Comparison of ENCODE assay signal across 13 cellular contexts in the genomic region with DNA sequence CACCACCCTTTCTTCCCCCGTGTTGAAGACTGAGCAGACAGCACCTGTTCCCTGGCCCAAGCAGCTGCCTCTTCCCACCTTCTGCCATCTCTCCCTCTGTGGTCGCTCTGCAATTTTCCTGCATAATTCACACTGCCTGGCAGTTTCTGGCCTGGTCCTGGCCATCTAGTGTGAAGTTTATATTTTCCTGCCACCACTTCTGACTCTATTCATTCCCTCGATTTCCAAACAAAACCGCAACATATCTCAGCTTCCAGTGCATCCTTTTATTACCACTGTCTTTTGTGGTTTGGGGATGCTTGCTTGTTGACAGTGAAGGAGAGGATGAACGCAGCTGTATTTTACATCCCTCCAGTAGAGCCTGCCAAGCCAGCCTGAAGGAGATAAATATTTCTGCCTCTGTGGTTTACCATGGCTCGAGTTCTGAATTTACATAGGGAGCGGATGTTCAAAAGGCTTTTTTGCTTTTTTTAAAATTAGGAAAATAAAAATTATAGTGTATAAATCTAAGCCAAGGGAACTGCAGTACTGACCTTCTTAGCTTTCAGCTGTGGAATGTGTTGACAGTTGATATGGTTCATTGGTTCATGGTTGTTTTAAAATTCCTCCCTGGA.
DNase-seq lines count a peak whose midpoint lies in the region; ATAC-seq, FAIRE-seq and TF ChIP-seq lines count a peak whose summit lies in the region.
"Had no signal": no experiment of that assay in that cellular context is flagged by ENCODE, and none has a peak within 500 bp of the region (broad histone marks: within the 10 kb centered on the region; RNA-seq: fewer than 3 reads in every experiment).

No MANE protein-coding gene starts in this region.

- H3K4me1 ChIP-seq in pancreas: no peaks in the 10 kb centered on the region
- no peaks in the 10 kb centered on the region for H3K4me1 ChIP-seq in CD8-positive, alpha-beta memory T cell (ENCODE audit: insufficient read depth, low read length)
- no peaks in the 10 kb centered on the region for H3K4me1 ChIP-seq in Peyer's patch

- 52 to 55% methylated on average over 7 of the region's 7 CpGs for WGBS in pancreas, 2 donors

- no peak overlapping the region for H3K4me3 Mint-ChIP-seq in CD8-positive, alpha-beta memory T cell
- H3K4me3 Mint-ChIP-seq: activated naive CD4-positive, alpha-beta T cell treated with anti-CD3 and anti-CD28 coated beads, Interleukin-2, amount 10 ng/mL, durations not matched to agents 7 days and 5 days had no signal

- FAIRE-seq in pancreas (lab: Jason Lieb, UNC) (no peak), frontal cortex (lab: Jason Lieb, UNC) (no peak)

- TF ChIP-seq CTCF in AG04450 (IDR thresholded peaks at IDR 0.05; ENCODE audit: low read depth, low read length): no peak
- no peak for TF ChIP-seq CTCF in fibroblast of pulmonary artery (IDR thresholded peaks at IDR 0.05; ENCODE audit: low read length, missing control alignments)
- TF ChIP-seq CTCF in pancreas (IDR thresholded peaks at IDR 0.05): no peak
- TF ChIP-seq CTCF in Peyer's patch (IDR thresholded peaks at IDR 0.05): no peak

- H3K27me3 Mint-ChIP-seq in CD8-positive, alpha-beta memory T cell: peaks cover 0 to 3% of the 10 kb centered on the region in 2 donors
- H3K27me3 Mint-ChIP-seq: activated naive CD4-positive, alpha-beta T cell treated with anti-CD3 and anti-CD28 coated beads, Interleukin-2, amount 10 ng/mL, durations not matched to agents 7 days and 5 days had no signal

- no peak overlapping the region for H3K4me3 ChIP-seq in AG04450 (ENCODE audit: low read depth, low read length)
- no peak overlapping the region for H3K4me3 ChIP-seq in fibroblast of pulmonary artery (replicated peaks; ENCODE audit: low read depth, low read length)
- no peak overlapping the region for H3K4me3 ChIP-seq in pancreas
- no peak overlapping the region for H3K4me3 ChIP-seq in CD8-positive, alpha-beta memory T cell (ENCODE audit: low read length)
- no peak overlapping the region for H3K4me3 ChIP-seq in Peyer's patch
- H3K4me3 ChIP-seq: upper lobe of left lung had no signal

- no peaks in the 10 kb centered on the region for H3K9me3 ChIP-seq in AG04450 (ENCODE audit: control insufficient read depth, insufficient read depth, low read length)
- no peaks in the 10 kb centered on the region for H3K9me3 ChIP-seq in pancreas
- H3K9me3 ChIP-seq in CD8-positive, alpha-beta memory T cell (ENCODE audit: low read length): no peaks in the 10 kb centered on the region
- no peaks in the 10 kb centered on the region for H3K9me3 ChIP-seq in Peyer's patch

- H3K27ac Mint-ChIP-seq in CD8-positive, alpha-beta memory T cell: no peak overlapping the region
- H3K27ac Mint-ChIP-seq: activated naive CD4-positive, alpha-beta T cell treated with anti-CD3 and anti-CD28 coated beads, Interleukin-2, amount 10 ng/mL, durations not matched to agents 7 days and 5 days had no signal

- intact Hi-C loops in pancreas (cut with DNase I): no loop called here

- no peaks in the 10 kb centered on the region for H3K36me3 ChIP-seq in pancreas
- no peaks in the 10 kb centered on the region for H3K36me3 ChIP-seq in CD8-positive, alpha-beta memory T cell (ENCODE audit: insufficient read depth, low read length)
- no peaks in the 10 kb centered on the region for H3K36me3 ChIP-seq in Peyer's patch
- H3K36me3 ChIP-seq: upper lobe of left lung had no signal

- POLR2A ChIA-PET in AG04450 (lab: Yijun Ruan, JAX): interaction anchor here (1.8 kb wide), 1 partner anchor 57 kb away, joined by 10 read pairs; no protein-coding TSS in a partner anchor
- POLR2A ChIA-PET in CD8-positive, alpha-beta memory T cell (lab: Charles Lee): no interaction called here

- DNase-seq in AG04450 (ENCODE audit: low read depth, low spot score): peak; percentile 71
- peak; percentile 43 for DNase-seq in NCI-H526 treated with DMSO at 0.1 percent for 48 hours (lab: John Stamatoyannopoulos, UW)
- peak; percentile 47 for DNase-seq in fibroblast of pulmonary artery (ENCODE audit: low read depth)
- DNase-seq in pancreas: no peak
- no peak for DNase-seq in left lobe of liver (ENCODE audit: low spot score)
- no peak for DNase-seq in frontal cortex (ENCODE audit: low spot score in 2 of 2)
- DNase-seq in CD8-positive, alpha-beta memory T cell: no peak
- no peak for DNase-seq in Peyer's patch
- DNase-seq: activated CD4-positive, alpha-beta T cell treated with anti-CD3 and anti-CD28 coated beads, Interleukin-2, amount 50 U/mL, for 1 hour; activated naive CD4-positive, alpha-beta T cell treated with anti-CD3 and anti-CD28 coated beads, Interleukin-2, amount 10 ng/mL, durations not matched to agents 7 days and 5 days; effector CD4-positive, alpha-beta T cell; occipital lobe; upper lobe of left lung had no signal

- H3K27ac ChIP-seq in AG04450 (ENCODE audit: low read depth, low read length) (peak overlapping the region; percentile 11), pancreas (no peak overlapping the region), Peyer's patch (peak overlapping the region in 2 of 4 donors; percentile 30 to 42)
- no peak overlapping the region for H3K27ac ChIP-seq in CD8-positive, alpha-beta memory T cell (ENCODE audit: low read depth, low read length)
- H3K27ac ChIP-seq: upper lobe of left lung had no signal

- H3K27me3 ChIP-seq in AG04450 (ENCODE audit: control insufficient read depth, insufficient read depth, low read length): peaks cover 7% of the 10 kb centered on the region
- H3K27me3 ChIP-seq in pancreas: no peaks in the 10 kb centered on the region
- no peaks in the 10 kb centered on the region for H3K27me3 ChIP-seq in CD8-positive, alpha-beta memory T cell (ENCODE audit: insufficient read depth, low read length, poor library complexity, severe bottlenecking)
- H3K27me3 ChIP-seq in Peyer's patch: no peaks in the 10 kb centered on the region
- H3K27me3 ChIP-seq: upper lobe of left lung had no signal

- no peak for TF ChIP-seq POLR2A in Peyer's patch (IDR thresholded peaks at IDR 0.05)

- CTCF ChIA-PET in AG04450 (lab: Charles Lee): interaction anchor here (0.6 kb wide), 1 partner anchor 134 kb away, joined by 6 read pairs; no protein-coding TSS in a partner anchor
- CTCF ChIA-PET in CD8-positive, alpha-beta memory T cell (lab: Charles Lee): no interaction called here

- no peaks in the 10 kb centered on the region for H3K36me3 Mint-ChIP-seq in CD8-positive, alpha-beta memory T cell
- H3K36me3 Mint-ChIP-seq: activated naive CD4-positive, alpha-beta T cell treated with anti-CD3 and anti-CD28 coated beads, Interleukin-2, amount 10 ng/mL, durations not matched to agents 7 days and 5 days had no signal

- H3K4me1 Mint-ChIP-seq in CD8-positive, alpha-beta memory T cell: no peaks in the 10 kb centered on the region
- H3K4me1 Mint-ChIP-seq: activated naive CD4-positive, alpha-beta T cell treated with anti-CD3 and anti-CD28 coated beads, Interleukin-2, amount 10 ng/mL, durations not matched to agents 7 days and 5 days had no signal

- peaks cover 0 to 9% (median 4%) of the 10 kb centered on the region in 5 donors for H3K9me3 Mint-ChIP-seq in CD8-positive, alpha-beta memory T cell
- H3K9me3 Mint-ChIP-seq: activated naive CD4-positive, alpha-beta T cell treated with anti-CD3 and anti-CD28 coated beads, Interleukin-2, amount 10 ng/mL, durations not matched to agents 7 days and 5 days had no signal

- peak in 3 of 4 donors; percentile 56 to 68 (median 64) for ATAC-seq in pancreas
- no peak for ATAC-seq in left lobe of liver

Comparison
In these comparisons a context has a peak if more than half of its experiments do, and no peak if none do; other contexts are left out.
1. DNase-seq: peak in AG04450 (single experiment), NCI-H526 treated with DMSO at 0.1 percent for 48 hours (single experiment) and fibroblast of pulmonary artery (single experiment); none in pancreas (0 of 6), left lobe of liver (single experiment), frontal cortex (0 of 2), CD8-positive, alpha-beta memory T cell (0 of 5) and Peyer's patch (0 of 3).